17 cellular contexts compared by ENCODE assay signal in genomic region chr11:120658071-120658423, GRCh38.
DNase-seq lines count a peak whose midpoint lies in the region; ATAC-seq and TF ChIP-seq lines count a peak whose summit lies in the region.
"Had no signal": no experiment of that assay in that cellular context is flagged by ENCODE, and none has a peak within 500 bp of the region (broad histone marks: within the 10 kb centered on the region; RNA-seq: fewer than 3 reads in every experiment).

No MANE protein-coding gene starts in this region.

- intact Hi-C loops in prostate gland (cut with DNase I) = no loop called here
- intact Hi-C loops in upper lobe of right lung (cut with DNase I) = no loop called here

- H3K4me3 ChIP-seq in prostate gland = no peak overlapping the region
- H3K4me3 ChIP-seq in upper lobe of right lung = no peak overlapping the region
- H3K4me3 ChIP-seq in tibial nerve = no peak overlapping the region
- H3K4me3 ChIP-seq: A549, ovary, Peyer's patch, upper lobe of left lung had no signal

- H3K27me3 ChIP-seq in prostate gland (replicated peaks; ENCODE audit: insufficient read depth) (no peaks in the 10 kb centered on the region), upper lobe of right lung (no peaks in the 10 kb centered on the region), tibial nerve (peaks cover 0 to 4% of the 10 kb centered on the region in 2 donors)
- H3K27me3 ChIP-seq: ovary, Peyer's patch, upper lobe of left lung had no signal

- peak; percentile 10 for DNase-seq in CD1c-positive myeloid dendritic cell (ENCODE audit: extremely low spot score)
- no peak for DNase-seq in prostate gland (ENCODE audit: low spot score)
- DNase-seq in upper lobe of right lung = no peak
- no peak for DNase-seq in tibial nerve (ENCODE audit: low spot score in 2 of 2)
- no peak for DNase-seq in SW 1271 (lab: John Stamatoyannopoulos, UW)
- DNase-seq: activated CD4-positive, alpha-beta memory T cell treated with anti-CD3 and anti-CD28 coated beads for 36 hours; activated effector memory CD4-positive, alpha-beta T cell treated with Interleukin-2 at 50 U/mL for 16 hours; NCI-H1092 treated with DMSO at 0.1 percent for 48 hours; NCI-H345; ovary; Peyer's patch; T-helper 9 cell; upper lobe of left lung had no signal

- H3K27ac ChIP-seq in prostate gland = no peak overlapping the region
- H3K27ac ChIP-seq in upper lobe of right lung = no peak overlapping the region
- no peak overlapping the region for H3K27ac ChIP-seq in tibial nerve
- H3K27ac ChIP-seq: A549, ovary, Peyer's patch, upper lobe of left lung had no signal

- ATAC-seq in GM19035 (IDR thresholded peaks at IDR 0.05; ENCODE audit: unreplicated experiment) (peak; percentile 68), HG02678 (IDR thresholded peaks at IDR 0.05; ENCODE audit: unreplicated experiment) (peak; percentile 55), HG03565 (IDR thresholded peaks at IDR 0.05; ENCODE audit: unreplicated experiment) (peak; percentile 48), upper lobe of right lung (no peak)
- ATAC-seq: A549 had no signal

- WGBS in prostate gland = 90% methylated on average over 3 of the region's 3 CpGs
- WGBS in tibial nerve, 2 donors = 55 to 74% methylated on average over 3 of the region's 3 CpGs

- TF ChIP-seq POLR2A in prostate gland (IDR thresholded peaks at IDR 0.05) = no peak
- TF ChIP-seq POLR2A in tibial nerve (IDR thresholded peaks at IDR 0.05) = no peak

- H3K4me1 ChIP-seq in prostate gland (replicated peaks) (no peaks in the 10 kb centered on the region), upper lobe of right lung (no peaks in the 10 kb centered on the region), tibial nerve (no peaks in the 10 kb centered on the region)
- H3K4me1 ChIP-seq: A549, Peyer's patch, upper lobe of left lung had no signal

- H3K9me3 ChIP-seq in prostate gland = no peaks in the 10 kb centered on the region
- H3K9me3 ChIP-seq in upper lobe of right lung = no peaks in the 10 kb centered on the region
- H3K9me3 ChIP-seq in tibial nerve = no peaks in the 10 kb centered on the region
- H3K9me3 ChIP-seq: A549, ovary, Peyer's patch, upper lobe of left lung had no signal

- H3K36me3 ChIP-seq in prostate gland (no peaks in the 10 kb centered on the region), upper lobe of right lung (no peaks in the 10 kb centered on the region), tibial nerve (no peaks in the 10 kb centered on the region)
- H3K36me3 ChIP-seq: ovary, Peyer's patch, upper lobe of left lung had no signal

- TF ChIP-seq EP300 in tibial nerve (IDR thresholded peaks at IDR 0.05) = no peak

- TF ChIP-seq CTCF in prostate gland (IDR thresholded peaks at IDR 0.05) (no peak), upper lobe of right lung (IDR thresholded peaks at IDR 0.05) (no peak), tibial nerve (IDR thresholded peaks at IDR 0.05) (no peak)
